8 cellular contexts compared by ENCODE assay signal in the genomic region with DNA sequence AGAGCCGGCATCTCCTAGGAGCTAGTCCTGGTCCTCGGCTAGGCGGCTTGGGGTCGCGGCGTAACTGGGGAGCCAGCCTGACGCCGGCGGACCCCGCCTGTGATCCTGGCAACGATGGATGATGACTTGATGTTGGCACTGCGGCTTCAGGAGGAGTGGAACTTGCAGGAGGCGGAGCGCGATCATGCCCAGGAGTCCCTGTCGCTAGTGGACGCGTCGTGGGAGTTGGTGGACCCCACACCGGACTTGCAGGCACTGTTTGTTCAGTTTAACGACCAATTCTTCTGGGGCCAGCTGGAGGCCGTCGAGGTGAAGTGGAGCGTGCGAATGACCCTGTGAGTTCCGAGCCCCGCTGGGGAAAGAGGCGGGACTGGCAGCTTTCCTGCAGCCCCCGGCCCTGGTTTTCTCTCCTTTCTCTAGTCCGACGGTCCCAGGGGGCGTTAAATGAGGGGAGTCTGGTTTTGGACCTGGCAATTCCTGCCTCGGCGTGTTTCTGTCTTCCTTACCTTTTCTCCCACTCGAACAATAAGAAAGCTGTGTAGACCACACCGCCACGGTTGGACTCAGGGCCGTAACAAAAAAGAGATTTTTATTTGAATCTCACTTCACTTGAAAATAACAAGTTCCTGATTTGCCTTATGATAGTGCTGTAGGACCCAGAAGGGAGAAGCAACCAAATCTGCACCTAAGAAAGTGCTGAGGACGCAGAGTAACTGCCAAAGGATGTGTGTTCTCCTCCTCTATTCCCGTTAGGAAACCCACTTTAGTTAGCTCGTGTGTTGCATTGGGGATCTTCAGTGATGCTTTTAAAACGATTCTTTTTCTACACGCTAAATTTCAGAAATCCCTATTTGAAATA. TPM values are rescaled to one million over a fixed set of nuclear protein-coding genes. Genes with fewer than 3 reads are reported as not detected.
DNase-seq lines count a peak whose midpoint lies in the region; ATAC-seq, FAIRE-seq and TF ChIP-seq lines count a peak whose summit lies in the region.

A gene with protein sequence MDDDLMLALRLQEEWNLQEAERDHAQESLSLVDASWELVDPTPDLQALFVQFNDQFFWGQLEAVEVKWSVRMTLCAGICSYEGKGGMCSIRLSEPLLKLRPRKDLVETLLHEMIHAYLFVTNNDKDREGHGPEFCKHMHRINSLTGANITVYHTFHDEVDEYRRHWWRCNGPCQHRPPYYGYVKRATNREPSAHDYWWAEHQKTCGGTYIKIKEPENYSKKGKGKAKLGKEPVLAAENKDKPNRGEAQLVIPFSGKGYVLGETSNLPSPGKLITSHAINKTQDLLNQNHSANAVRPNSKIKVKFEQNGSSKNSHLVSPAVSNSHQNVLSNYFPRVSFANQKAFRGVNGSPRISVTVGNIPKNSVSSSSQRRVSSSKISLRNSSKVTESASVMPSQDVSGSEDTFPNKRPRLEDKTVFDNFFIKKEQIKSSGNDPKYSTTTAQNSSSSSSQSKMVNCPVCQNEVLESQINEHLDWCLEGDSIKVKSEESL (plus strand): TSS at position 24 of the 859 bp plus-strand sequence. CDS start 91 bp downstream, at position 115.

- TSS peak; percentile 76 for BruUV-seq in A673 (replicated peaks; lab: Mats Ljungman, UMichigan)

- H3K36me3 ChIP-seq in A673 (ENCODE audit: insufficient read depth, low read length, poor library complexity, severe bottlenecking) (peaks cover 7% of the 10 kb centered on the region), SK-N-MC (ENCODE audit: insufficient read depth, low read length) (peaks cover 26% of the 10 kb centered on the region)
- H3K36me3 ChIP-seq in naive thymus-derived CD4-positive, alpha-beta T cell (ENCODE audit: control insufficient read depth in 2 of 3, insufficient read depth in 3 of 3, low read length in 3 of 3), result peaks cover 0 to 11% (median 0%) of the 10 kb centered on the region in 3 experiments

- CTCF ChIA-PET in A673 (lab: Charles Lee), result interaction anchor here (1.0 kb wide), 1 partner anchor 265 kb away, joined by 4 read pairs; no protein-coding TSS in a partner anchor
- CTCF ChIA-PET in naive thymus-derived CD4-positive, alpha-beta T cell (lab: Charles Lee), result interaction anchor here (0.7 to 1.1 kb wide), 3 partner anchors 97 to 418 kb away, joined by 3 read pairs; no protein-coding TSS in a partner anchor

- ATAC-seq in HG03097 (IDR thresholded peaks at IDR 0.05; ENCODE audit: low FRiP score, unreplicated experiment), result peak; percentile 12
- ATAC-seq in naive thymus-derived CD4-positive, alpha-beta T cell, result peak; percentile 7

- peaks cover 38 to 79% (median 63%) of the 10 kb centered on the region in 7 donors for H3K4me1 Mint-ChIP-seq in naive thymus-derived CD4-positive, alpha-beta T cell

- intact Hi-C loops in A673 (cut with micrococcal nuclease; ENCODE audit: unreplicated experiment), result no loop called here
- intact Hi-C loops in naive thymus-derived CD4-positive, alpha-beta T cell (cut with micrococcal nuclease), result loop anchor here (1.0 to 10.0 kb wide), 14 partner anchors 18 to 1614 kb away; a partner anchor contains a TSS

- H3K9me3 Mint-ChIP-seq in naive thymus-derived CD4-positive, alpha-beta T cell, result peaks cover 0 to 41% (median 11%) of the 10 kb centered on the region in 11 donors

- FAIRE-seq in GM18507 (lab: Jason Lieb, UNC), result no peak

- H3K4me3 Mint-ChIP-seq in naive thymus-derived CD4-positive, alpha-beta T cell, result peak within 1 kb of the TSS; percentile 97 to 100 (median 99)

- H3K27ac ChIP-seq in A673 (ENCODE audit: low read depth, low read length, poor library complexity, severe bottlenecking) (peak within 1 kb of the TSS; percentile 86), SK-N-MC (peak within 1 kb of the TSS; percentile 97), epithelial cell of prostate (peak within 1 kb of the TSS; percentile 94)
- peak within 1 kb of the TSS; percentile 94 for H3K27ac ChIP-seq in naive thymus-derived CD4-positive, alpha-beta T cell (ENCODE audit: low read depth, low read length)

- TF ChIP-seq CTCF in A673 (conservative IDR thresholded peaks at IDR 0.05; ENCODE audit: low read depth, low read length), result no peak

- POLR2A ChIA-PET in A673 (lab: Charles Lee; ENCODE audit: low non-redundant PET), result interaction anchor here (0.6 kb wide), 2 partner anchors 50 to 649 kb away, joined by 3 read pairs; no protein-coding TSS in a partner anchor
- POLR2A ChIA-PET in naive thymus-derived CD4-positive, alpha-beta T cell (lab: Charles Lee), result interaction anchor here (0.7 to 2.6 kb wide), 16 partner anchors 12 to 289 kb away, joined by 3 to 30 read pairs (median 3); a partner anchor contains a TSS

- peaks cover 10% of the 10 kb centered on the region for H3K4me1 ChIP-seq in A673 (ENCODE audit: insufficient read depth, low read length, poor library complexity, severe bottlenecking)
- H3K4me1 ChIP-seq in naive thymus-derived CD4-positive, alpha-beta T cell (ENCODE audit: control insufficient read depth in 2 of 2, insufficient read depth in 2 of 2, low read length in 2 of 2), result peaks cover 41 to 46% of the 10 kb centered on the region in 2 donors

- H3K4me3 ChIP-seq in A673 (ENCODE audit: low read depth, low read length, poor library complexity, severe bottlenecking) (peak within 1 kb of the TSS; percentile 74), SK-N-MC (peak within 1 kb of the TSS; percentile 86)
- H3K4me3 ChIP-seq in naive thymus-derived CD4-positive, alpha-beta T cell (ENCODE audit: low read length), result peak within 1 kb of the TSS; percentile 99

- H3K9ac ChIP-seq in SK-N-MC (ENCODE audit: insufficient read length), result peak within 1 kb of the TSS; percentile 89

- H3K9me3 ChIP-seq in A673 (ENCODE audit: low read depth, low read length, poor library complexity, severe bottlenecking), result no peaks in the 10 kb centered on the region
- H3K9me3 ChIP-seq in SK-N-MC (ENCODE audit: low read depth, low read length), result no peaks in the 10 kb centered on the region
- H3K9me3 ChIP-seq in naive thymus-derived CD4-positive, alpha-beta T cell (ENCODE audit: control insufficient read depth in 2 of 3, low read length in 3 of 3), result no peaks in the 10 kb centered on the region

- DNase-seq in A673 (ENCODE audit: low spot score) (peak; percentile 21), GM18507 (ENCODE audit: extremely low spot score, insufficient read length, low read depth) (peak; percentile 84), SK-N-MC (ENCODE audit: low read depth, low spot score) (no peak), epithelial cell of prostate (ENCODE audit: low read depth, low spot score) (no peak), midbrain (lab: John Stamatoyannopoulos, UW) (no peak)
- no peak for DNase-seq in naive thymus-derived CD4-positive, alpha-beta T cell
- no peak for DNase-seq in stimulated activated CD4-positive, alpha-beta T cell treated with anti-CD3 and anti-CD28 coated beads, Interleukin-1b, Interleukin-23, amount 100 ng/mL, for 48 hours

- H3K27me3 Mint-ChIP-seq in naive thymus-derived CD4-positive, alpha-beta T cell, result peaks cover 0 to 6% (median 0%) of the 10 kb centered on the region in 5 donors

- H3K27ac Mint-ChIP-seq in naive thymus-derived CD4-positive, alpha-beta T cell, result peak within 1 kb of the TSS; percentile 96 to 100 (median 100)

- peaks cover 8 to 42% (median 31%) of the 10 kb centered on the region in 5 donors for H3K36me3 Mint-ChIP-seq in naive thymus-derived CD4-positive, alpha-beta T cell

- no peaks in the 10 kb centered on the region for H3K27me3 ChIP-seq in A673 (replicated peaks; ENCODE audit: insufficient read depth, low read depth, low read length, poor library complexity)
- H3K27me3 ChIP-seq in naive thymus-derived CD4-positive, alpha-beta T cell (ENCODE audit: control insufficient read depth in 2 of 2, insufficient read depth in 2 of 2, low read length in 2 of 2), result no peaks in the 10 kb centered on the region

RNA-seq across cellular contexts. Expression of the gene that starts here (rescaled TPM):
- 21.6 and 27.2 TPM in 2 replicates for total RNA-seq in A673 (2021)
- 10 to 100 TPM; 13.5 to 25.7 (median 17.0) TPM for total RNA-seq in naive thymus-derived CD4-positive, alpha-beta T cell
- polyA plus RNA-seq in naive thymus-derived CD4-positive, alpha-beta T cell, result 10 to 100 TPM; 12.5 to 18.6 TPM

Comparison
In these comparisons a context has a peak if more than half of its experiments do, and no peak if none do; other contexts are left out.
1. DNase-seq: peak in A673 (single experiment) and GM18507 (single experiment); none in SK-N-MC (single experiment), epithelial cell of prostate (single experiment), naive thymus-derived CD4-positive, alpha-beta T cell (0 of 9), midbrain (single experiment) and stimulated activated CD4-positive, alpha-beta T cell treated with anti-CD3 and anti-CD28 coated beads, Interleukin-1b, Interleukin-23, amount 100 ng/mL, for 48 hours (single experiment).
2. Peak in every context shown above with its lines, with median percentiles within 50 percentile points of each other: H3K27ac ChIP-seq and H3K4me3 ChIP-seq.